In genomic region chr1:11836955-11837766, GRCh38 we compare ENCODE assay signal across 14 cellular contexts. TPM values are rescaled to one million over a fixed set of nuclear protein-coding genes. Genes with fewer than 3 reads are reported as not detected.
A peak's percentile ranks its signal among the peaks of the same experiment; 100 is the strongest.
DNase-seq lines count a peak whose midpoint lies in the region; ATAC-seq and TF ChIP-seq lines count a peak whose summit lies in the region.
"Had no signal": no experiment of that assay in that cellular context is flagged by ENCODE, and none has a peak within 500 bp of the region (broad histone marks: within the 10 kb centered on the region; RNA-seq: fewer than 3 reads in every experiment).

No MANE protein-coding gene starts in this region.

- TF ChIP-seq CTCF in natural killer cell (IDR thresholded peaks at IDR 0.05): no peak
- no peak for TF ChIP-seq CTCF in nephron progenitor cell (IDR thresholded peaks at IDR 0.05)

- no peaks in the 10 kb centered on the region for H3K27me3 Mint-ChIP-seq in natural killer cell treated with Interleukin-12 subunit alpha and Interleukin-12 subunit beta and Interleukin-15 and Interleukin-18, amount 100 ng/mL, for 72 hours
- H3K27me3 Mint-ChIP-seq in natural killer cell (ENCODE audit: low read depth in 2 of 2) (no peaks in the 10 kb centered on the region), nephron progenitor cell (ENCODE audit: low read depth, poor library complexity) (peaks cover 3% of the 10 kb centered on the region)
- H3K27me3 Mint-ChIP-seq: CD8-positive, alpha-beta memory T cell; IgD-negative memory B cell had no signal

- CTCF ChIA-PET in HEK293T (lab: Yijun Ruan, JAX): interaction anchor here (0.6 to 3.7 kb wide), 4 partner anchors 10 to 130 kb away, joined by 3 to 17 read pairs (median 6); partner anchors contain the start of gene NPPA

- DNase-seq in natural killer cell treated with Interleukin-12 subunit alpha and Interleukin-12 subunit beta and Interleukin-15 and Interleukin-18, amount 100 ng/mL, for 72 hours (ENCODE audit: low spot score): peak; percentile 60
- no peak for DNase-seq in natural killer cell
- no peak for DNase-seq in nephron progenitor cell
- no peak for DNase-seq in hypothalamus (lab: John Stamatoyannopoulos, UW)
- no peak for DNase-seq in HEK293T (ENCODE audit: extremely low spot score)
- no peak for DNase-seq in NAMALWA (ENCODE audit: low spot score)
- DNase-seq: 8988T; AML-193; CD8-positive, alpha-beta memory T cell; GF-D8; HCEC 1CT had no signal

- H3K27ac Mint-ChIP-seq in natural killer cell treated with Interleukin-12 subunit alpha and Interleukin-12 subunit beta and Interleukin-15 and Interleukin-18, amount 100 ng/mL, for 72 hours: no peak overlapping the region
- H3K27ac Mint-ChIP-seq in natural killer cell (no peak overlapping the region), nephron progenitor cell (peak overlapping the region; percentile 32)
- H3K27ac Mint-ChIP-seq: IgD-negative memory B cell had no signal

- no peaks in the 10 kb centered on the region for H3K9me3 Mint-ChIP-seq in natural killer cell treated with Interleukin-12 subunit alpha and Interleukin-12 subunit beta and Interleukin-15 and Interleukin-18, amount 100 ng/mL, for 72 hours
- no peaks in the 10 kb centered on the region for H3K9me3 Mint-ChIP-seq in natural killer cell
- no peaks in the 10 kb centered on the region for H3K9me3 Mint-ChIP-seq in nephron progenitor cell
- H3K9me3 Mint-ChIP-seq: CD8-positive, alpha-beta memory T cell; IgD-negative memory B cell had no signal

- intact Hi-C loops in natural killer cell (cut with micrococcal nuclease): no loop called here

- ATAC-seq in natural killer cell treated with Interleukin-12 subunit alpha and Interleukin-12 subunit beta and Interleukin-15 and Interleukin-18, amount 100 ng/mL, for 72 hours: no peak
- ATAC-seq in natural killer cell: no peak

- H3K4me1 Mint-ChIP-seq in natural killer cell treated with Interleukin-12 subunit alpha and Interleukin-12 subunit beta and Interleukin-15 and Interleukin-18, amount 100 ng/mL, for 72 hours (ENCODE audit: low read depth in 2 of 2): peaks cover 5 to 6% of the 10 kb centered on the region in 2 donors
- H3K4me1 Mint-ChIP-seq in natural killer cell (peaks cover 5 to 6% of the 10 kb centered on the region in 2 donors), nephron progenitor cell (no peaks in the 10 kb centered on the region)

- H3K36me3 Mint-ChIP-seq in natural killer cell treated with Interleukin-12 subunit alpha and Interleukin-12 subunit beta and Interleukin-15 and Interleukin-18, amount 100 ng/mL, for 72 hours: peaks cover 9% of the 10 kb centered on the region
- H3K36me3 Mint-ChIP-seq in natural killer cell: peaks cover 6% of the 10 kb centered on the region
- peaks cover 57% of the 10 kb centered on the region for H3K36me3 Mint-ChIP-seq in nephron progenitor cell (ENCODE audit: low read depth)

- POLR2A ChIA-PET in HEK293T (lab: Yijun Ruan, JAX): interaction anchor here (2.0 kb wide), 1 partner anchor 70 kb away, joined by 11 read pairs; no protein-coding TSS in a partner anchor

- no peak overlapping the region for H3K4me3 Mint-ChIP-seq in natural killer cell treated with Interleukin-12 subunit alpha and Interleukin-12 subunit beta and Interleukin-15 and Interleukin-18, amount 100 ng/mL, for 72 hours
- no peak overlapping the region for H3K4me3 Mint-ChIP-seq in natural killer cell
- no peak overlapping the region for H3K4me3 Mint-ChIP-seq in nephron progenitor cell
- H3K4me3 Mint-ChIP-seq: CD8-positive, alpha-beta memory T cell; IgD-negative memory B cell had no signal

TF ChIP-seq in HEK293T, 16 proteins besides CTCF, POLR2A, EP300 and RAD21:
- no peak for TF ChIP-seq BHLHE40 (IDR thresholded peaks at IDR 0.05; ENCODE audit: borderline replicate concordance)

RNA-seq across cellular contexts. Expression of gene NPPA, which starts 10.4 kb away (rescaled TPM):
- not detected for total RNA-seq in natural killer cell treated with Interleukin-12 subunit alpha and Interleukin-12 subunit beta and Interleukin-15 and Interleukin-18, amount 100 ng/mL, for 72 hours
- total RNA-seq in natural killer cell: not detected
- total RNA-seq: CD8-positive, alpha-beta memory T cell; H1; HT-29 had no signal

RNA-seq across cellular contexts. Expression of gene NPPB, which starts 21.6 kb away (rescaled TPM):
- total RNA-seq in natural killer cell treated with Interleukin-12 subunit alpha and Interleukin-12 subunit beta and Interleukin-15 and Interleukin-18, amount 100 ng/mL, for 72 hours: not detected
- total RNA-seq in natural killer cell: not detected
- total RNA-seq: CD8-positive, alpha-beta memory T cell; HT-29 had no signal

RNA-seq across cellular contexts. Expression of gene CLCN6, which starts 31.2 kb away (rescaled TPM):
- 10 to 100 TPM; 15.0 to 31.0 TPM for total RNA-seq in natural killer cell treated with Interleukin-12 subunit alpha and Interleukin-12 subunit beta and Interleukin-15 and Interleukin-18, amount 100 ng/mL, for 72 hours
- total RNA-seq in natural killer cell: 10 to 100 TPM; 21.4 to 28.6 (median 25.6) TPM

RNA-seq across cellular contexts. Expression of gene MTHFR, which starts 31.4 kb away (rescaled TPM):
- 10 to 100 TPM; 25.7 to 30.4 TPM for total RNA-seq in natural killer cell treated with Interleukin-12 subunit alpha and Interleukin-12 subunit beta and Interleukin-15 and Interleukin-18, amount 100 ng/mL, for 72 hours
- 10 to 100 TPM; 61.8 to 78.4 (median 69.5) TPM for total RNA-seq in natural killer cell
